1 cellular context compared by ENCODE assay signal in the genomic region with DNA sequence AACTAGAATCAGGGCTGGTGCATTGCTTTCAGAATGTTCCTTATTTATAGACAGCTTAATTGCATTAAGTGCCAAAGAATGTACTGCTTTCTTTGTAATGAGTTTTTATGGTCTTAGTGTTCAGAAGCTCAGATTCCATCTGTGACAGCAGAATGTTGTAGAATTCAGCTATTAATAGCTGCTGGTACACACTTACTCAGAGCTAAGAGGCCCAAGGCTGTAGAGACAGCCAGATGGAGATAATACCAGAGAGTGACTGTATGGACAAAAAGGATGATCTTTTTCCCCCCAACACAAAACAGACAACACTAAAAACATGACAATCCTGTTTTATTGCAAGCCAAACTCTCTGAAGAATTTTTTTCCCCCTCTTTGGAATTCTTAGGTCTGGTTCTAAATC.
TF ChIP-seq lines count a peak whose summit lies in the region.

No MANE protein-coding gene starts in this region.

TF ChIP-seq in neural cell, 6 proteins besides CTCF, POLR2A, EP300 and RAD21:
- TF ChIP-seq POLR2AphosphoS5 (IDR thresholded peaks at IDR 0.05) (peak; percentile 22), TAF1 (IDR thresholded peaks at IDR 0.05; ENCODE audit: low read depth) (no peak), EZH2 (IDR thresholded peaks at IDR 0.05; ENCODE audit: borderline replicate concordance, insufficient read depth, low read length, poor library complexity, severe bottlenecking) (no peak), MXI1 (conservative IDR thresholded peaks at IDR 0.05; ENCODE audit: poor library complexity, severe bottlenecking) (no peak)
